9 cellular contexts compared by ENCODE assay signal in genomic region chr11:63553759-63554158, GRCh38. TPM values are rescaled to one million over a fixed set of nuclear protein-coding genes. Genes with fewer than 3 reads are reported as not detected.
A peak's percentile ranks its signal among the peaks of the same experiment; 100 is the strongest.
DNase-seq lines count a peak whose midpoint lies in the region; ATAC-seq and TF ChIP-seq lines count a peak whose summit lies in the region.
"Had no signal": no experiment of that assay in that cellular context is flagged by ENCODE, and none has a peak within 500 bp of the region (broad histone marks: within the 10 kb centered on the region; RNA-seq: fewer than 3 reads in every experiment).

No MANE protein-coding gene starts in this region.

- peak overlapping the region; percentile 48 for H3K4me2 ChIP-seq in smooth muscle cell

- peak overlapping the region; percentile 81 for H2AFZ ChIP-seq in smooth muscle cell (ENCODE audit: low read depth)

- peaks cover 4% of the 10 kb centered on the region for H3K4me1 ChIP-seq in smooth muscle cell (ENCODE audit: low read depth)
- H3K4me1 ChIP-seq: SJSA1 had no signal

- H3K9ac ChIP-seq in smooth muscle cell (ENCODE audit: low read depth), result no peak overlapping the region

- no peaks in the 10 kb centered on the region for H3F3A ChIP-seq in smooth muscle cell (ENCODE audit: low read depth)

- TF ChIP-seq CTCF in smooth muscle cell (IDR thresholded peaks at IDR 0.05; ENCODE audit: borderline replicate concordance, insufficient read depth, poor library complexity, severe bottlenecking), result no peak
- TF ChIP-seq CTCF in endothelial cell (IDR thresholded peaks at IDR 0.05; ENCODE audit: unreplicated experiment), result no peak

- ATAC-seq in GM19351 (IDR thresholded peaks at IDR 0.05; ENCODE audit: unreplicated experiment) (peak; percentile 69), HG03565 (IDR thresholded peaks at IDR 0.05; ENCODE audit: unreplicated experiment) (peak; percentile 72)

- no peak overlapping the region for H3K4me3 ChIP-seq in smooth muscle cell
- H3K4me3 ChIP-seq: SJSA1 had no signal

- no peaks in the 10 kb centered on the region for H3K27me3 Mint-ChIP-seq in endothelial cell (ENCODE audit: unreplicated experiment)

- no peaks in the 10 kb centered on the region for H3K9me3 Mint-ChIP-seq in endothelial cell (ENCODE audit: unreplicated experiment)

- H3K27me3 ChIP-seq in smooth muscle cell (ENCODE audit: low read depth), result no peaks in the 10 kb centered on the region
- H3K27me3 ChIP-seq: SJSA1 had no signal

- DNase-seq in activated T-helper 1 cell treated with Interleukin-2 at 50 U/mL for 16 hours (ENCODE audit: low read depth) (peak; percentile 28), smooth muscle cell (lab: John Stamatoyannopoulos, UW; ENCODE audit: unreplicated experiment) (no peak), OCI-M2 (lab: John Stamatoyannopoulos, UW; ENCODE audit: unreplicated experiment) (no peak), endothelial cell (ENCODE audit: low spot score) (no peak), germinal center (ENCODE audit: low spot score) (no peak), COLO829 (ENCODE audit: low spot score) (no peak)

- H3K4me3 Mint-ChIP-seq in endothelial cell (ENCODE audit: unreplicated experiment), result no peak overlapping the region

- H3K36me3 ChIP-seq in smooth muscle cell (ENCODE audit: low read depth), result no peaks in the 10 kb centered on the region
- H3K36me3 ChIP-seq: SJSA1 had no signal

- H3K36me3 Mint-ChIP-seq in endothelial cell (ENCODE audit: low read depth, unreplicated experiment), result peaks cover 8% of the 10 kb centered on the region

- H3K79me2 ChIP-seq in smooth muscle cell (ENCODE audit: low read depth), result no peaks in the 10 kb centered on the region

- no peak overlapping the region for H3K27ac Mint-ChIP-seq in endothelial cell (ENCODE audit: unreplicated experiment)

- H3K9me3 ChIP-seq in smooth muscle cell (replicated peaks; ENCODE audit: low read depth), result no peaks in the 10 kb centered on the region
- H3K9me3 ChIP-seq: SJSA1 had no signal

- H4K20me1 ChIP-seq in smooth muscle cell (ENCODE audit: low read depth), result no peaks in the 10 kb centered on the region

- 48% methylated on average over 8 of the region's 8 CpGs for WGBS in smooth muscle cell (ENCODE audit: low lambda C conversion rate)

- no peak overlapping the region for H3K27ac ChIP-seq in smooth muscle cell (ENCODE audit: low read depth)
- H3K27ac ChIP-seq: SJSA1 had no signal

- H3K4me1 Mint-ChIP-seq in endothelial cell (ENCODE audit: unreplicated experiment), result no peaks in the 10 kb centered on the region

RNA-seq across cellular contexts. Expression of gene PLAAT2, which starts 9.4 kb away (rescaled TPM):
- total RNA-seq in smooth muscle cell (not detected in 2 replicates), endothelial cell (ENCODE audit: unreplicated experiment) (not detected)
- not detected in 2 replicates for polyA plus RNA-seq in smooth muscle cell

RNA-seq across cellular contexts. Expression of gene PLAAT4, which starts 17.2 kb away (rescaled TPM):
- total RNA-seq in smooth muscle cell, result not detected in 2 replicates
- not detected in 2 replicates for polyA plus RNA-seq in smooth muscle cell
- not detected for total RNA-seq in endothelial cell (ENCODE audit: unreplicated experiment)

RNA-seq across cellular contexts. Expression of gene LGALS12, which starts 47.9 kb away (rescaled TPM):
- total RNA-seq in smooth muscle cell, result 0.58 TPM in 1 of 2 replicates, not detected in the other
- not detected in 2 replicates for polyA plus RNA-seq in smooth muscle cell
- 0.67 TPM for total RNA-seq in endothelial cell (ENCODE audit: unreplicated experiment)
